In genomic region chr22:43955040-43955882, GRCh38 we compare ENCODE assay signal across 1 cellular context.
A peak's percentile ranks its signal among the peaks of the same experiment; 100 is the strongest.
TF ChIP-seq lines count a peak whose summit lies in the region.

SAMM50 (plus strand) TSS chr22:43955442; CDS start chr22:43955578, 136 bp downstream.

TF ChIP-seq in HepG2, 621 proteins besides CTCF, POLR2A, EP300 and RAD21 (continued from another document and continues in another):
- TF ChIP-seq NR2F2 (IDR thresholded peaks at IDR 0.05; ENCODE audit: borderline replicate concordance, low read depth): peak; percentile 13; the same call in 1 of the 2 replicates
- TF ChIP-seq ZNF782 (CRISPR knock-in tag; IDR thresholded peaks at IDR 0.05; ENCODE audit: borderline replicate concordance): peak; percentile 20; the same call in 1 of the 2 replicates
- no peak for TF ChIP-seq MYNN (CRISPR knock-in tag; IDR thresholded peaks at IDR 0.05; ENCODE audit: low read depth)
- peak; percentile 99 for TF ChIP-seq SPEN (CRISPR knock-in tag; IDR thresholded peaks at IDR 0.05; ENCODE audit: low read depth)
- 0 out of 2 replicates have a peak, but pooled peaks have one; percentile 14 for TF ChIP-seq ZNF770 (CRISPR knock-in tag; IDR thresholded peaks at IDR 0.05)
- no peak; the same call in 1 of the 2 replicates for TF ChIP-seq ZNF446 (CRISPR knock-in tag; IDR thresholded peaks at IDR 0.05)
- 0 out of 2 replicates have a peak, but pooled peaks have one; percentile 27 for TF ChIP-seq FOSL2 (CRISPR knock-in tag; IDR thresholded peaks at IDR 0.05)
- 0 out of 2 replicates have a peak, but pooled peaks have one; percentile 77 for TF ChIP-seq ZNF850 (CRISPR knock-in tag; conservative IDR thresholded peaks at IDR 0.05)
- TF ChIP-seq CSRNP1 (CRISPR knock-in tag; IDR thresholded peaks at IDR 0.05): peak; percentile 44; the same call in 1 of the 2 replicates
- peak; percentile 93 for TF ChIP-seq LBX2 (CRISPR knock-in tag; IDR thresholded peaks at IDR 0.05; ENCODE audit: borderline replicate concordance)
- TF ChIP-seq CBFB (CRISPR knock-in tag; IDR thresholded peaks at IDR 0.05): peak; percentile 47; the same call in 1 of the 2 replicates
- no peak for TF ChIP-seq ZNF205 (CRISPR knock-in tag; IDR thresholded peaks at IDR 0.05)
- peak; percentile 52; the same call in 1 of the 2 replicates for TF ChIP-seq ZFP36L1 (CRISPR knock-in tag; IDR thresholded peaks at IDR 0.05)
- TF ChIP-seq ZNF354B (CRISPR knock-in tag; IDR thresholded peaks at IDR 0.05): no peak
- TF ChIP-seq ZNF83 (CRISPR knock-in tag; IDR thresholded peaks at IDR 0.05; ENCODE audit: borderline replicate concordance): no peak
- no peak; the same call in 1 of the 2 replicates for TF ChIP-seq ZNF232 (CRISPR knock-in tag; IDR thresholded peaks at IDR 0.05; ENCODE audit: borderline replicate concordance)
- TF ChIP-seq KDM2A (CRISPR knock-in tag; IDR thresholded peaks at IDR 0.05; ENCODE audit: borderline replicate concordance, low read depth): peak; percentile 94
- TF ChIP-seq ZNF512 (CRISPR knock-in tag; IDR thresholded peaks at IDR 0.05): no peak
- peak; percentile 91 for TF ChIP-seq ZFP91 (CRISPR knock-in tag; IDR thresholded peaks at IDR 0.05; ENCODE audit: borderline replicate concordance)
- 0 out of 2 replicates have a peak, but pooled peaks have one; percentile 28 for TF ChIP-seq ZBTB20 (CRISPR knock-in tag; IDR thresholded peaks at IDR 0.05; ENCODE audit: borderline replicate concordance, low read depth)
- TF ChIP-seq ZNF282 (IDR thresholded peaks at IDR 0.05; ENCODE audit: partially characterized antibody): no peak
- no peak for TF ChIP-seq GLMP (CRISPR knock-in tag; IDR thresholded peaks at IDR 0.05; ENCODE audit: borderline replicate concordance)
- no peak for TF ChIP-seq GLI4 (CRISPR knock-in tag; IDR thresholded peaks at IDR 0.05; ENCODE audit: borderline replicate concordance)
- TF ChIP-seq ZBTB34 (CRISPR knock-in tag; IDR thresholded peaks at IDR 0.05): no peak
- TF ChIP-seq DR1 (CRISPR knock-in tag; IDR thresholded peaks at IDR 0.05): no peak
- TF ChIP-seq NR2F1 (CRISPR knock-in tag; IDR thresholded peaks at IDR 0.05): peak in 1 of 2 experiments; percentile 25; a peak in 1 of 4 replicates
- TF ChIP-seq ZNF883 (CRISPR knock-in tag; IDR thresholded peaks at IDR 0.05; ENCODE audit: not compliant biosample characterization): peak; percentile 21
- 0 out of 2 replicates have a peak, but pooled peaks have one; percentile 60 for TF ChIP-seq CAMTA2 (CRISPR knock-in tag; IDR thresholded peaks at IDR 0.05; ENCODE audit: borderline replicate concordance)
- no peak for TF ChIP-seq PRMT3 (CRISPR knock-in tag; IDR thresholded peaks at IDR 0.05; ENCODE audit: borderline replicate concordance, low read depth)
- no peak for TF ChIP-seq ZNF101 (CRISPR knock-in tag; IDR thresholded peaks at IDR 0.05; ENCODE audit: borderline replicate concordance, low read depth)
- peak; percentile 84 for TF ChIP-seq KDM5B (CRISPR knock-in tag; IDR thresholded peaks at IDR 0.05; ENCODE audit: borderline replicate concordance)
- no peak; the same call in 1 of the 2 replicates for TF ChIP-seq ELF4 (CRISPR knock-in tag; IDR thresholded peaks at IDR 0.05; ENCODE audit: borderline replicate concordance)
- TF ChIP-seq FOXO1 (CRISPR knock-in tag; IDR thresholded peaks at IDR 0.05): peak; percentile 25
- TF ChIP-seq SSRP1 (CRISPR knock-in tag; IDR thresholded peaks at IDR 0.05): no peak
- peak; percentile 89; the same call in 1 of the 2 replicates for TF ChIP-seq CENPBD1 (CRISPR knock-in tag; IDR thresholded peaks at IDR 0.05; ENCODE audit: borderline replicate concordance, low read depth)
- TF ChIP-seq HIVEP1 (CRISPR knock-in tag; IDR thresholded peaks at IDR 0.05): no peak; the same call in 1 of the 2 replicates
- TF ChIP-seq PLSCR1 (CRISPR knock-in tag; IDR thresholded peaks at IDR 0.05; ENCODE audit: borderline replicate concordance): no peak
- peak; percentile 74; the same call in 1 of the 2 replicates for TF ChIP-seq BATF2 (CRISPR knock-in tag; IDR thresholded peaks at IDR 0.05)
- peak; percentile 33 for TF ChIP-seq HNRNPK (IDR thresholded peaks at IDR 0.05; ENCODE audit: low read depth, low read length, poor library complexity, severe bottlenecking)
- TF ChIP-seq ERF (CRISPR knock-in tag; IDR thresholded peaks at IDR 0.05): peak; percentile 79; the same call in 1 of the 2 replicates
- no peak for TF ChIP-seq PRPF4 (IDR thresholded peaks at IDR 0.05; ENCODE audit: low read depth, low read length, poor library complexity, severe bottlenecking)
- no peak for TF ChIP-seq ZNF274 (CRISPR knock-in tag; IDR thresholded peaks at IDR 0.05)
- TF ChIP-seq SALL1 (CRISPR knock-in tag; IDR thresholded peaks at IDR 0.05): peak; percentile 88
- peak; percentile 93 for TF ChIP-seq RBFOX2 (IDR thresholded peaks at IDR 0.05; ENCODE audit: low read depth, low read length)
- no peak for TF ChIP-seq PHB2 (IDR thresholded peaks at IDR 0.05; ENCODE audit: partially characterized antibody)
- peak; percentile 56; the same call in 1 of the 2 replicates for TF ChIP-seq DMAP1 (CRISPR knock-in tag; IDR thresholded peaks at IDR 0.05)
- peak; percentile 74; the same call in 1 of the 2 replicates for TF ChIP-seq ZNF30 (CRISPR knock-in tag; IDR thresholded peaks at IDR 0.05)
- TF ChIP-seq HOXA5 (CRISPR knock-in tag; IDR thresholded peaks at IDR 0.05): peak; percentile 56
- TF ChIP-seq KAT8 (CRISPR knock-in tag; IDR thresholded peaks at IDR 0.05): peak; percentile 97
- peak; percentile 93 for TF ChIP-seq PHF8 (CRISPR knock-in tag; IDR thresholded peaks at IDR 0.05)
- TF ChIP-seq KMT2B (CRISPR knock-in tag; IDR thresholded peaks at IDR 0.05): peak; percentile 90
- TF ChIP-seq MATR3 (CRISPR knock-in tag; IDR thresholded peaks at IDR 0.05): no peak
- no peak for TF ChIP-seq ZNF24 (IDR thresholded peaks at IDR 0.05)
- peak; percentile 57; the same call in 1 of the 2 replicates for TF ChIP-seq ISL2 (CRISPR knock-in tag; IDR thresholded peaks at IDR 0.05)
- no peak for TF ChIP-seq MED13 (CRISPR knock-in tag; IDR thresholded peaks at IDR 0.05)
- no peak for TF ChIP-seq DDIT3 (CRISPR knock-in tag; IDR thresholded peaks at IDR 0.05)
- TF ChIP-seq ZMYM4 (CRISPR knock-in tag; IDR thresholded peaks at IDR 0.05): peak; percentile 77
- TF ChIP-seq CREB1 (IDR thresholded peaks at IDR 0.05): no peak
- peak; percentile 72 for TF ChIP-seq CREB1 (CRISPR knock-in tag; IDR thresholded peaks at IDR 0.05)
- no peak for TF ChIP-seq ZUFSP (CRISPR knock-in tag; IDR thresholded peaks at IDR 0.05; ENCODE audit: borderline replicate concordance)
